Comparison of ENCODE assay signal across 13 cellular contexts in the genomic region with DNA sequence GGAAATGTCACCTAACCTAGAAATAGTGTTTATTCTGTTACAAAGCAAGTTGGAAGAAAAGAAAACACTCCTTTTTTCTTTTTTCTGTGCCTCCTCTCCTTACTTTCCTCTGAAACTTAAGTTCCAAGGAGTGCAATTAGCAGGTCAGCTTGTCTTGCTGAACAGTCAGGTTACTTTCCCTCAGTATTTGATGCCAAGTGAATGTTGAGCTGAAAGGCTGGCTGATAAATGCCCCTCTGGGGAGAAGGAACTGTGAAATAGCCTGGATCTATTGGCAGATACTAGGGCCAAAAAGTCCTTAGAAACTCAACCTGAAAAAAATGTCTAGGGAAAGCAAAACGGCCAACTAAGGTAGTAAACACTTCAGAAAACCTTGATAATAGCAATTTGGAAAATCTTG. TPM values are rescaled to one million over a fixed set of nuclear protein-coding genes. Genes with fewer than 3 reads are reported as not detected.
DNase-seq lines count a peak whose midpoint lies in the region; ATAC-seq and TF ChIP-seq lines count a peak whose summit lies in the region.
"Had no signal": no experiment of that assay in that cellular context is flagged by ENCODE, and none has a peak within 500 bp of the region (broad histone marks: within the 10 kb centered on the region; RNA-seq: fewer than 3 reads in every experiment).

No MANE protein-coding gene starts in this region.

- no peaks in the 10 kb centered on the region for H3K4me1 ChIP-seq in gastroesophageal sphincter
- H3K4me1 ChIP-seq: BLaER1 had no signal

- TF ChIP-seq CTCF in AG10803 (conservative IDR thresholded peaks at IDR 0.05; ENCODE audit: low read length): no peak
- no peak for TF ChIP-seq CTCF in gastroesophageal sphincter (IDR thresholded peaks at IDR 0.05)

- ATAC-seq in gastroesophageal sphincter (peak; percentile 37), sciatic nerve (peak; percentile 74), HG03432 (IDR thresholded peaks at IDR 0.05; ENCODE audit: unreplicated experiment) (no peak)
- ATAC-seq: CD8-positive, alpha-beta T cell; HepG2 had no signal

- intact Hi-C loops in sciatic nerve (cut with DNase I): no loop called here

- no peaks in the 10 kb centered on the region for H3K36me3 ChIP-seq in gastroesophageal sphincter
- H3K36me3 ChIP-seq: BLaER1 had no signal

- H3K4me3 ChIP-seq in AG10803 (ENCODE audit: low read length): no peak overlapping the region
- no peak overlapping the region for H3K4me3 ChIP-seq in gastroesophageal sphincter
- H3K4me3 ChIP-seq: BLaER1 had no signal

- TF ChIP-seq EP300 in gastroesophageal sphincter (IDR thresholded peaks at IDR 0.05): no peak

- no peaks in the 10 kb centered on the region for H3K9me3 ChIP-seq in gastroesophageal sphincter
- H3K9me3 ChIP-seq: BLaER1 had no signal

- TF ChIP-seq POLR2A in gastroesophageal sphincter (IDR thresholded peaks at IDR 0.05): no peak

- no peaks in the 10 kb centered on the region for H3K27me3 ChIP-seq in gastroesophageal sphincter
- H3K27me3 ChIP-seq: BLaER1 had no signal

- no peak overlapping the region for H3K27ac ChIP-seq in gastroesophageal sphincter
- H3K27ac ChIP-seq: BLaER1 had no signal

- DNase-seq in AG10803 (ENCODE audit: low read depth): peak; percentile 9
- peak; percentile 16 for DNase-seq in NCI-H446 treated with DMSO at 0.1 percent for 48 hours (lab: John Stamatoyannopoulos, UW)
- DNase-seq in sciatic nerve (ENCODE audit: low spot score): no peak
- no peak for DNase-seq in stimulated activated naive CD4-positive, alpha-beta T cell treated with Interleukin-2 at 50 U/mL for 16 hours (lab: John Stamatoyannopoulos, UW)
- DNase-seq in kidney glomerular epithelial cell (lab: John Stamatoyannopoulos, UW): no peak
- DNase-seq: ACHN; Calu3; CD8-positive, alpha-beta T cell; H9 had no signal

- 18 to 40% methylated on average over 1 of the region's 1 CpG for WGBS in gastroesophageal sphincter (ENCODE audit: low coverage in 1 of 2), 2 donors

RNA-seq across cellular contexts. Expression of a gene that starts 43.6 kb away (rescaled TPM):
- total RNA-seq in gastroesophageal sphincter: 1 to 10 TPM in 2 of 4 donors, under 1 TPM in 2; 0.27 to 1.9 (median 0.99) TPM
- total RNA-seq in sciatic nerve: 1.4 TPM
- total RNA-seq: Calu3; CD8-positive, alpha-beta T cell; HepG2 had no signal

Comparison
In these comparisons a context has a peak if more than half of its experiments do, and no peak if none do; other contexts are left out.
1. DNase-seq: peak in AG10803 (single experiment) and NCI-H446 treated with DMSO at 0.1 percent for 48 hours (single experiment); none in sciatic nerve (single experiment), stimulated activated naive CD4-positive, alpha-beta T cell treated with Interleukin-2 at 50 U/mL for 16 hours (single experiment) and kidney glomerular epithelial cell (single experiment).